1 cellular context compared by ENCODE assay signal in genomic region chr19:2333807-2334211, GRCh38.
TF ChIP-seq lines count a peak whose summit lies in the region.

No MANE protein-coding gene starts in this region.

TF ChIP-seq in GM23338, 12 proteins besides CTCF, POLR2A, EP300 and RAD21:
- TF ChIP-seq EZH2phosphoT487 (IDR thresholded peaks at IDR 0.05; ENCODE audit: unreplicated experiment) (no peak), ZNF462 (CRISPR knock-in tag; IDR thresholded peaks at IDR 0.05) (no peak), ZNF114 (CRISPR knock-in tag; IDR thresholded peaks at IDR 0.05) (no peak), REST (IDR thresholded peaks at IDR 0.05; ENCODE audit: unreplicated experiment) (no peak), NANOG (IDR thresholded peaks at IDR 0.05; ENCODE audit: borderline replicate concordance) (no peak), JUNB (IDR thresholded peaks at IDR 0.05; ENCODE audit: unreplicated experiment) (no peak), POLR2AphosphoS5 (IDR thresholded peaks at IDR 0.05; ENCODE audit: low read depth) (no peak), EZH2 (IDR thresholded peaks at IDR 0.05; ENCODE audit: low read depth, unreplicated experiment) (no peak), ETS1 (IDR thresholded peaks at IDR 0.05) (no peak), CREB1 (CRISPR knock-in tag; IDR thresholded peaks at IDR 0.05; ENCODE audit: low read depth) (no peak), STAT1 (IDR thresholded peaks at IDR 0.05; ENCODE audit: unreplicated experiment) (no peak), ZNF331 (CRISPR knock-in tag; IDR thresholded peaks at IDR 0.05; ENCODE audit: low read depth) (no peak)
